ENCODE assay signal across 1 cellular context in genomic region chr10:129768437-129769355, GRCh38.
TF ChIP-seq lines count a peak whose summit lies in the region.

No MANE protein-coding gene starts in this region.

TF ChIP-seq in K562, 482 proteins besides CTCF, POLR2A, EP300 and RAD21 (continued from another document):
- TF ChIP-seq ZNF165 (CRISPR knock-in tag; IDR thresholded peaks at IDR 0.05; ENCODE audit: borderline replicate concordance), result no peak
